ENCODE assay signal across 7 cellular contexts in genomic region chr19:18173054-18173571, GRCh38. TPM values are rescaled to one million over a fixed set of nuclear protein-coding genes. Genes with fewer than 3 reads are reported as not detected.
A peak's percentile ranks its signal among the peaks of the same experiment; 100 is the strongest.
DNase-seq lines count a peak whose midpoint lies in the region; ATAC-seq lines count a peak whose summit lies in the region.

No MANE protein-coding gene starts in this region.

- H3K36me3 Mint-ChIP-seq in effector memory CD8-positive, alpha-beta T cell (ENCODE audit: insufficient read depth) = peaks cover 8% of the 10 kb centered on the region
- H3K36me3 Mint-ChIP-seq in natural killer cell treated with Interleukin-12 subunit alpha and Interleukin-12 subunit beta and Interleukin-15 and Interleukin-18, amount 100 ng/mL, for 72 hours = no peaks in the 10 kb centered on the region

- DNase-seq in LHCN-M2 (ENCODE audit: low read depth) (peak; percentile 58), NCI-H2029 treated with DMSO at 0.1 percent for 48 hours (lab: John Stamatoyannopoulos, UW) (no peak), NCI-H774 (lab: John Stamatoyannopoulos, UW) (no peak), NCI-H1105 (lab: John Stamatoyannopoulos, UW) (no peak)
- no peak for DNase-seq in effector memory CD8-positive, alpha-beta T cell
- peak; percentile 74 for DNase-seq in natural killer cell treated with Interleukin-12 subunit alpha and Interleukin-12 subunit beta and Interleukin-15 and Interleukin-18, amount 100 ng/mL, for 72 hours (ENCODE audit: low spot score)

- peaks cover 13 to 17% of the 10 kb centered on the region in 2 donors for H3K4me1 Mint-ChIP-seq in effector memory CD8-positive, alpha-beta T cell (ENCODE audit: low read depth in 2 of 2)
- peaks cover 25 to 31% of the 10 kb centered on the region in 2 donors for H3K4me1 Mint-ChIP-seq in natural killer cell treated with Interleukin-12 subunit alpha and Interleukin-12 subunit beta and Interleukin-15 and Interleukin-18, amount 100 ng/mL, for 72 hours (ENCODE audit: low read depth in 2 of 2)

- peak overlapping the region; percentile 84 to 87 for H3K27ac Mint-ChIP-seq in effector memory CD8-positive, alpha-beta T cell
- H3K27ac Mint-ChIP-seq in natural killer cell treated with Interleukin-12 subunit alpha and Interleukin-12 subunit beta and Interleukin-15 and Interleukin-18, amount 100 ng/mL, for 72 hours = peak overlapping the region; percentile 83 to 95

- peak overlapping the region; percentile 92 to 97 for H3K4me3 Mint-ChIP-seq in effector memory CD8-positive, alpha-beta T cell
- peak overlapping the region; percentile 87 for H3K4me3 Mint-ChIP-seq in natural killer cell treated with Interleukin-12 subunit alpha and Interleukin-12 subunit beta and Interleukin-15 and Interleukin-18, amount 100 ng/mL, for 72 hours

- H3K9me3 Mint-ChIP-seq in effector memory CD8-positive, alpha-beta T cell = no peaks in the 10 kb centered on the region
- H3K9me3 Mint-ChIP-seq in natural killer cell treated with Interleukin-12 subunit alpha and Interleukin-12 subunit beta and Interleukin-15 and Interleukin-18, amount 100 ng/mL, for 72 hours = no peaks in the 10 kb centered on the region

- peak; percentile 5 for ATAC-seq in GM19463 (IDR thresholded peaks at IDR 0.05; ENCODE audit: unreplicated experiment)
- peak; percentile 10 for ATAC-seq in effector memory CD8-positive, alpha-beta T cell (replicated peaks)
- peak; percentile 1 to 28 for ATAC-seq in natural killer cell treated with Interleukin-12 subunit alpha and Interleukin-12 subunit beta and Interleukin-15 and Interleukin-18, amount 100 ng/mL, for 72 hours

- H3K27me3 Mint-ChIP-seq in effector memory CD8-positive, alpha-beta T cell = no peaks in the 10 kb centered on the region
- no peaks in the 10 kb centered on the region for H3K27me3 Mint-ChIP-seq in natural killer cell treated with Interleukin-12 subunit alpha and Interleukin-12 subunit beta and Interleukin-15 and Interleukin-18, amount 100 ng/mL, for 72 hours

RNA-seq across cellular contexts. Expression of gene IFI30, which starts 0.5 kb away (rescaled TPM):
- 3.3 and 13.0 TPM in 2 replicates for total RNA-seq in LHCN-M2 (2014; rRNA removed)
- polyA plus RNA-seq in LHCN-M2 (2012) = 22.2 TPM
- 100 to 1,000 TPM in 1 of 2 donors, 10 to 100 TPM in 1; 76.2 to 139 TPM for total RNA-seq in natural killer cell treated with Interleukin-12 subunit alpha and Interleukin-12 subunit beta and Interleukin-15 and Interleukin-18, amount 100 ng/mL, for 72 hours

RNA-seq across cellular contexts. Expression of gene MPV17L2, which starts 19.9 kb away (rescaled TPM):
- total RNA-seq in LHCN-M2 (2014; rRNA removed) = 33.7 and 51.1 TPM in 2 replicates
- polyA plus RNA-seq in LHCN-M2 (2012) = 18.7 TPM
- 10 to 100 TPM; 17.4 to 34.2 TPM for total RNA-seq in natural killer cell treated with Interleukin-12 subunit alpha and Interleukin-12 subunit beta and Interleukin-15 and Interleukin-18, amount 100 ng/mL, for 72 hours

RNA-seq across cellular contexts. Expression of gene PIK3R2, which starts 20.1 kb away (rescaled TPM):
- total RNA-seq in LHCN-M2 (2014; rRNA removed) = 21.2 and 40.6 TPM in 2 replicates
- polyA plus RNA-seq in LHCN-M2 (2012) = 49.3 TPM
- 10 to 100 TPM; 12.6 to 20.1 TPM for total RNA-seq in natural killer cell treated with Interleukin-12 subunit alpha and Interleukin-12 subunit beta and Interleukin-15 and Interleukin-18, amount 100 ng/mL, for 72 hours

RNA-seq across cellular contexts. Expression of gene RAB3A, which starts 30.7 kb away (rescaled TPM):
- total RNA-seq in LHCN-M2 (2014; rRNA removed) = 1.4 and 1.7 TPM in 2 replicates
- polyA plus RNA-seq in LHCN-M2 (2012) = 2.5 TPM
- 1 to 10 TPM; 3.9 to 5.1 TPM for total RNA-seq in natural killer cell treated with Interleukin-12 subunit alpha and Interleukin-12 subunit beta and Interleukin-15 and Interleukin-18, amount 100 ng/mL, for 72 hours

RNA-seq across cellular contexts. Expression of gene PDE4C, which starts 53.1 kb away (rescaled TPM):
- 0.17 and 0.26 TPM in 2 replicates for total RNA-seq in LHCN-M2 (2014; rRNA removed)
- 0.21 TPM for polyA plus RNA-seq in LHCN-M2 (2012)
- 1 to 10 TPM in 1 of 2 donors, under 1 TPM in 1; 0.22 to 1.4 TPM for total RNA-seq in natural killer cell treated with Interleukin-12 subunit alpha and Interleukin-12 subunit beta and Interleukin-15 and Interleukin-18, amount 100 ng/mL, for 72 hours

Comparison
In these comparisons a context has a peak if more than half of its experiments do, and no peak if none do; other contexts are left out.
1. DNase-seq: peak in LHCN-M2 (single experiment) and natural killer cell treated with Interleukin-12 subunit alpha and Interleukin-12 subunit beta and Interleukin-15 and Interleukin-18, amount 100 ng/mL, for 72 hours (single experiment); none in effector memory CD8-positive, alpha-beta T cell (0 of 3), NCI-H2029 treated with DMSO at 0.1 percent for 48 hours (single experiment), NCI-H774 (single experiment) and NCI-H1105 (single experiment).
2. Peak in every context shown above with its lines, with median percentiles within 50 percentile points of each other: ATAC-seq.